15 cellular contexts compared by ENCODE assay signal in genomic region chr1:94316183-94316582, GRCh38.
DNase-seq lines count a peak whose midpoint lies in the region; ATAC-seq and TF ChIP-seq lines count a peak whose summit lies in the region.
"Had no signal": no experiment of that assay in that cellular context is flagged by ENCODE, and none has a peak within 500 bp of the region (broad histone marks: within the 10 kb centered on the region; RNA-seq: fewer than 3 reads in every experiment).

No MANE protein-coding gene starts in this region.

- intact Hi-C loops in Panc1 (cut with micrococcal nuclease; ENCODE audit: unreplicated experiment) (no loop called here), adrenal gland (cut with DNase I) (no loop called here)

- no peaks in the 10 kb centered on the region for H3K36me3 ChIP-seq in Panc1 (ENCODE audit: control insufficient read depth, insufficient read depth, low read length)
- no peaks in the 10 kb centered on the region for H3K36me3 ChIP-seq in mesodermal cell (ENCODE audit: control insufficient read depth, insufficient read depth, low read length)
- no peaks in the 10 kb centered on the region for H3K36me3 ChIP-seq in adrenal gland (replicated peaks in 1 of 2)

- no peaks in the 10 kb centered on the region for H3K9me3 ChIP-seq in Panc1 (ENCODE audit: control insufficient read depth, insufficient read depth, low read depth, low read length)
- H3K9me3 ChIP-seq in mesodermal cell (ENCODE audit: control insufficient read depth, low read length), result no peaks in the 10 kb centered on the region
- no peaks in the 10 kb centered on the region for H3K9me3 ChIP-seq in adrenal gland (replicated peaks in 1 of 3)

- TF ChIP-seq CTCF in Panc1 (IDR thresholded peaks at IDR 0.05) (no peak), adrenal gland (IDR thresholded peaks at IDR 0.05) (no peak)

- POLR2A ChIA-PET in Panc1 (lab: Charles Lee), result no interaction called here

- BruUV-seq in Panc1 (replicated peaks; lab: Mats Ljungman, UMichigan), result no TSS peak

- in situ Hi-C loops in ACHN (cut with HindIII; ENCODE audit: low pct_ligation_motif_present, low pct_unique_long_range_greater_than_20kb, low sequenced_read_pairs), result loop anchor here (10.0 kb wide), 1 partner anchor 71 kb away; no protein-coding TSS in a partner anchor
- in situ Hi-C loops in Panc1 (cut with HindIII; ENCODE audit: low pct_unique_long_range_greater_than_20kb, low sequenced_read_pairs), result no loop called here

- peaks cover 31% of the 10 kb centered on the region for H3K4me1 ChIP-seq in Panc1 (ENCODE audit: control insufficient read depth, insufficient read depth, low read length)
- peaks cover 42% of the 10 kb centered on the region for H3K4me1 ChIP-seq in mesodermal cell (ENCODE audit: control insufficient read depth, insufficient read depth, low read length, poor library complexity, severe bottlenecking)
- H3K4me1 ChIP-seq in adrenal gland (replicated peaks in 1 of 2), result no peaks in the 10 kb centered on the region

- H3K27me3 ChIP-seq in Panc1 (ENCODE audit: control insufficient read depth, insufficient read depth, low read length), result no peaks in the 10 kb centered on the region
- no peaks in the 10 kb centered on the region for H3K27me3 ChIP-seq in adrenal gland

- no peak for TF ChIP-seq POLR2A in adrenal gland (IDR thresholded peaks at IDR 0.05)

- H3K27ac ChIP-seq in Panc1 (ENCODE audit: low read length) (peak overlapping the region; percentile 100), mesodermal cell (ENCODE audit: low read depth, low read length, severe bottlenecking) (peak overlapping the region; percentile 51), adrenal gland (no peak overlapping the region)
- H3K27ac ChIP-seq: C4-2B had no signal

- DNase-seq in ACHN, result peak; percentile 64
- no peak for DNase-seq in Panc1 (ENCODE audit: low read depth, low spot score)
- DNase-seq in glomerular visceral epithelial cell (ENCODE audit: extremely low spot score), result peak; percentile 73
- no peak for DNase-seq in adrenal gland
- no peak for DNase-seq in cerebellar nuclear complex (lab: John Stamatoyannopoulos, UW)
- DNase-seq in UCSD-AML1 (lab: John Stamatoyannopoulos, UW; ENCODE audit: unreplicated experiment), result no peak
- DNase-seq: DMS79 treated with DMSO at 0.1 percent for 48 hours, GF-D8, NCI-H146, NCI-H226, NCI-H526 treated with DMSO at 0.1 percent for 48 hours had no signal

- ATAC-seq in Panc1 (no peak), HG03457 (IDR thresholded peaks at IDR 0.05; ENCODE audit: unreplicated experiment) (no peak)
- ATAC-seq: K562 had no signal

- WGBS in mesodermal cell (ENCODE audit: insufficient coverage in 2 of 2), 2 experiments, result no CpG with 5 or more reads among the region's 1 CpG
- WGBS in adrenal gland, 4 donors, result 65 to 90% (median 78%) methylated on average over 1 of the region's 1 CpG

- CTCF ChIA-PET in Panc1 (lab: Charles Lee), result no interaction called here

- H3K4me3 ChIP-seq in Panc1 (ENCODE audit: low read depth in 2 of 2, low read length in 2 of 2), result no peak overlapping the region
- no peak overlapping the region for H3K4me3 ChIP-seq in mesodermal cell (ENCODE audit: extremely low read depth, insufficient read depth, low read length, poor library complexity, severe bottlenecking)
- no peak overlapping the region for H3K4me3 ChIP-seq in adrenal gland
- H3K4me3 ChIP-seq: K562 had no signal

Comparison
In these comparisons a context has a peak if more than half of its experiments do, and no peak if none do; other contexts are left out.
1. DNase-seq: peak in ACHN (single experiment) and glomerular visceral epithelial cell (single experiment); none in Panc1 (single experiment), adrenal gland (0 of 7), cerebellar nuclear complex (0 of 2) and UCSD-AML1 (single experiment).
2. H3K27ac ChIP-seq: peak in Panc1 (single experiment) and mesodermal cell (single experiment); none in adrenal gland (0 of 5).